1 cellular context compared by ENCODE assay signal in the genomic region with DNA sequence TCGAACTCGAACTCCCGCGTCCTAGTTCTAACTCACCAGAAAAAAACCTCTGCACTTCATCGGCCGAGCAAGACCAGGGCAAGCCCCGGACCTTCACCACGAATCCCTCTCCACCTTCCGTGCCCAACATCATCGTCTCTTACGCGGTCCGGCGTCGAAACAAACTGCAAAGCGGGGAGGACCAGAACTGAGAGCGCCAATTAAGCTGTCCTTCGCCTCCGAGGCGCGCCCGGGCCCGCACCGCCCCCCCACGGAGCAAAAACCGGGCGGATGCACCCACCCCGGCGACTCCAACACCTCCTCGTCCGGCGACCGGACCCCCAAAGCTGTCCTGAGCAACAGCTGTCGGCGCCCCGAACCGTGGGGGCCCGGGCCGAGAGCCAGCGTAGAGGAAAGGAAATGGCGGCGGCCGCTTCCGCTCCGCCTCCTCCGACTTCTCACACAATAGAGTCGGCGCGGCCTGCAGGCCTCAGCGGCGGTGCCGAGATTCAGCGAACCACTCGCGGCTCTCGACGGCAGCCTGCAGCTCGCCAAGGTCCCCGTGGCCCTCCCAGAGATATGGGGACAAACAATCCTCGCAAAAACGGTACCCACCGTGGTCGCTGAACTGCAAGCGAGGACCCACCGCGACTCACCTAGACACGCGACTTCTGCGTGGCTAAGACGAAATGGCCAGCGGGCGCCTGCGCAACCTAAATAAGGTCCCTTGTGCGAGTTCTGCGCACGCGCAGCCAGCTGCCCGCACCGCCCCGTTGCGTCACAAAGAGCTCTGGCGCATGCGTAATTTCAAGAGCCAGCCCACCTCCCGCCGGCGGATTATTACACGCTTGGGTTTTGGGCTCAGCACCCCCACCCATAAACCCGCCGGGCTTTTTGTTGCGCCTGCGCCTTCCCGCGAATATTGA.
TF ChIP-seq lines count a peak whose summit lies in the region.

A gene with protein sequence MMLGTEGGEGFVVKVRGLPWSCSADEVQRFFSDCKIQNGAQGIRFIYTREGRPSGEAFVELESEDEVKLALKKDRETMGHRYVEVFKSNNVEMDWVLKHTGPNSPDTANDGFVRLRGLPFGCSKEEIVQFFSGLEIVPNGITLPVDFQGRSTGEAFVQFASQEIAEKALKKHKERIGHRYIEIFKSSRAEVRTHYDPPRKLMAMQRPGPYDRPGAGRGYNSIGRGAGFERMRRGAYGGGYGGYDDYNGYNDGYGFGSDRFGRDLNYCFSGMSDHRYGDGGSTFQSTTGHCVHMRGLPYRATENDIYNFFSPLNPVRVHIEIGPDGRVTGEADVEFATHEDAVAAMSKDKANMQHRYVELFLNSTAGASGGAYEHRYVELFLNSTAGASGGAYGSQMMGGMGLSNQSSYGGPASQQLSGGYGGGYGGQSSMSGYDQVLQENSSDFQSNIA (minus strand): TSS at position 671 of the 905 bp plus-strand sequence. CDS start 538 bp downstream, at position 133.

TF ChIP-seq in HEK293, 187 proteins besides CTCF, POLR2A, EP300 and RAD21 (continued from another document):
- TF ChIP-seq, protein P1, sequence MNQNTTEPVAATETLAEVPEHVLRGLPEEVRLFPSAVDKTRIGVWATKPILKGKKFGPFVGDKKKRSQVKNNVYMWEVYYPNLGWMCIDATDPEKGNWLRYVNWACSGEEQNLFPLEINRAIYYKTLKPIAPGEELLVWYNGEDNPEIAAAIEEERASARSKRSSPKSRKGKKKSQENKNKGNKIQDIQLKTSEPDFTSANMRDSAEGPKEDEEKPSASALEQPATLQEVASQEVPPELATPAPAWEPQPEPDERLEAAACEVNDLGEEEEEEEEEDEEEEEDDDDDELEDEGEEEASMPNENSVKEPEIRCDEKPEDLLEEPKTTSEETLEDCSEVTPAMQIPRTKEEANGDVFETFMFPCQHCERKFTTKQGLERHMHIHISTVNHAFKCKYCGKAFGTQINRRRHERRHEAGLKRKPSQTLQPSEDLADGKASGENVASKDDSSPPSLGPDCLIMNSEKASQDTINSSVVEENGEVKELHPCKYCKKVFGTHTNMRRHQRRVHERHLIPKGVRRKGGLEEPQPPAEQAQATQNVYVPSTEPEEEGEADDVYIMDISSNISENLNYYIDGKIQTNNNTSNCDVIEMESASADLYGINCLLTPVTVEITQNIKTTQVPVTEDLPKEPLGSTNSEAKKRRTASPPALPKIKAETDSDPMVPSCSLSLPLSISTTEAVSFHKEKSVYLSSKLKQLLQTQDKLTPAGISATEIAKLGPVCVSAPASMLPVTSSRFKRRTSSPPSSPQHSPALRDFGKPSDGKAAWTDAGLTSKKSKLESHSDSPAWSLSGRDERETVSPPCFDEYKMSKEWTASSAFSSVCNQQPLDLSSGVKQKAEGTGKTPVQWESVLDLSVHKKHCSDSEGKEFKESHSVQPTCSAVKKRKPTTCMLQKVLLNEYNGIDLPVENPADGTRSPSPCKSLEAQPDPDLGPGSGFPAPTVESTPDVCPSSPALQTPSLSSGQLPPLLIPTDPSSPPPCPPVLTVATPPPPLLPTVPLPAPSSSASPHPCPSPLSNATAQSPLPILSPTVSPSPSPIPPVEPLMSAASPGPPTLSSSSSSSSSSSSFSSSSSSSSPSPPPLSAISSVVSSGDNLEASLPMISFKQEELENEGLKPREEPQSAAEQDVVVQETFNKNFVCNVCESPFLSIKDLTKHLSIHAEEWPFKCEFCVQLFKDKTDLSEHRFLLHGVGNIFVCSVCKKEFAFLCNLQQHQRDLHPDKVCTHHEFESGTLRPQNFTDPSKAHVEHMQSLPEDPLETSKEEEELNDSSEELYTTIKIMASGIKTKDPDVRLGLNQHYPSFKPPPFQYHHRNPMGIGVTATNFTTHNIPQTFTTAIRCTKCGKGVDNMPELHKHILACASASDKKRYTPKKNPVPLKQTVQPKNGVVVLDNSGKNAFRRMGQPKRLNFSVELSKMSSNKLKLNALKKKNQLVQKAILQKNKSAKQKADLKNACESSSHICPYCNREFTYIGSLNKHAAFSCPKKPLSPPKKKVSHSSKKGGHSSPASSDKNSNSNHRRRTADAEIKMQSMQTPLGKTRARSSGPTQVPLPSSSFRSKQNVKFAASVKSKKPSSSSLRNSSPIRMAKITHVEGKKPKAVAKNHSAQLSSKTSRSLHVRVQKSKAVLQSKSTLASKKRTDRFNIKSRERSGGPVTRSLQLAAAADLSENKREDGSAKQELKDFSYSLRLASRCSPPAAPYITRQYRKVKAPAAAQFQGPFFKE (tag by site-specific recombination; IDR thresholded peaks at IDR 0.05; ENCODE audit: borderline replicate concordance) = peak; percentile 94
- TF ChIP-seq, protein P2, sequence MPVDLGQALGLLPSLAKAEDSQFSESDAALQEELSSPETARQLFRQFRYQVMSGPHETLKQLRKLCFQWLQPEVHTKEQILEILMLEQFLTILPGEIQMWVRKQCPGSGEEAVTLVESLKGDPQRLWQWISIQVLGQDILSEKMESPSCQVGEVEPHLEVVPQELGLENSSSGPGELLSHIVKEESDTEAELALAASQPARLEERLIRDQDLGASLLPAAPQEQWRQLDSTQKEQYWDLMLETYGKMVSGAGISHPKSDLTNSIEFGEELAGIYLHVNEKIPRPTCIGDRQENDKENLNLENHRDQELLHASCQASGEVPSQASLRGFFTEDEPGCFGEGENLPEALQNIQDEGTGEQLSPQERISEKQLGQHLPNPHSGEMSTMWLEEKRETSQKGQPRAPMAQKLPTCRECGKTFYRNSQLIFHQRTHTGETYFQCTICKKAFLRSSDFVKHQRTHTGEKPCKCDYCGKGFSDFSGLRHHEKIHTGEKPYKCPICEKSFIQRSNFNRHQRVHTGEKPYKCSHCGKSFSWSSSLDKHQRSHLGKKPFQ (tag by site-specific recombination; IDR thresholded peaks at IDR 0.05) = no peak
- TF ChIP-seq YY1 (tag by site-specific recombination; IDR thresholded peaks at IDR 0.05) (peak; percentile 92), ZEB2 (tag by site-specific recombination; IDR thresholded peaks at IDR 0.05) (0 out of 2 replicates have a peak, but pooled peaks have one; percentile 15), ZFP37 (tag by site-specific recombination; IDR thresholded peaks at IDR 0.05) (peak; percentile 88), ZNF777 (tag by site-specific recombination; IDR thresholded peaks at IDR 0.05; ENCODE audit: borderline replicate concordance) (0 out of 2 replicates have a peak, but pooled peaks have one; percentile 53), WT1 (tag by site-specific recombination; IDR thresholded peaks at IDR 0.05) (0 out of 2 replicates have a peak, but pooled peaks have one; percentile 37)
- TF ChIP-seq, protein P3, sequence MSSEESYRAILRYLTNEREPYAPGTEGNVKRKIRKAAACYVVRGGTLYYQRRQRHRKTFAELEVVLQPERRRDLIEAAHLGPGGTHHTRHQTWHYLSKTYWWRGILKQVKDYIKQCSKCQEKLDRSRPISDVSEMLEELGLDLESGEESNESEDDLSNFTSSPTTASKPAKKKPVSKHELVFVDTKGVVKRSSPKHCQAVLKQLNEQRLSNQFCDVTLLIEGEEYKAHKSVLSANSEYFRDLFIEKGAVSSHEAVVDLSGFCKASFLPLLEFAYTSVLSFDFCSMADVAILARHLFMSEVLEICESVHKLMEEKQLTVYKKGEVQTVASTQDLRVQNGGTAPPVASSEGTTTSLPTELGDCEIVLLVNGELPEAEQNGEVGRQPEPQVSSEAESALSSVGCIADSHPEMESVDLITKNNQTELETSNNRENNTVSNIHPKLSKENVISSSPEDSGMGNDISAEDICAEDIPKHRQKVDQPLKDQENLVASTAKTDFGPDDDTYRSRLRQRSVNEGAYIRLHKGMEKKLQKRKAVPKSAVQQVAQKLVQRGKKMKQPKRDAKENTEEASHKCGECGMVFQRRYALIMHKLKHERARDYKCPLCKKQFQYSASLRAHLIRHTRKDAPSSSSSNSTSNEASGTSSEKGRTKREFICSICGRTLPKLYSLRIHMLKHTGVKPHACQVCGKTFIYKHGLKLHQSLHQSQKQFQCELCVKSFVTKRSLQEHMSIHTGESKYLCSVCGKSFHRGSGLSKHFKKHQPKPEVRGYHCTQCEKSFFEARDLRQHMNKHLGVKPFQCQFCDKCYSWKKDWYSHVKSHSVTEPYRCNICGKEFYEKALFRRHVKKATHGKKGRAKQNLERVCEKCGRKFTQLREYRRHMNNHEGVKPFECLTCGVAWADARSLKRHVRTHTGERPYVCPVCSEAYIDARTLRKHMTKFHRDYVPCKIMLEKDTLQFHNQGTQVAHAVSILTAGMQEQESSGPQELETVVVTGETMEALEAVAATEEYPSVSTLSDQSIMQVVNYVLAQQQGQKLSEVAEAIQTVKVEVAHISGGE (tag by site-specific recombination; conservative IDR thresholded peaks at IDR 0.05; ENCODE audit: low read depth) = peak; percentile 69
- TF ChIP-seq, protein P4, sequence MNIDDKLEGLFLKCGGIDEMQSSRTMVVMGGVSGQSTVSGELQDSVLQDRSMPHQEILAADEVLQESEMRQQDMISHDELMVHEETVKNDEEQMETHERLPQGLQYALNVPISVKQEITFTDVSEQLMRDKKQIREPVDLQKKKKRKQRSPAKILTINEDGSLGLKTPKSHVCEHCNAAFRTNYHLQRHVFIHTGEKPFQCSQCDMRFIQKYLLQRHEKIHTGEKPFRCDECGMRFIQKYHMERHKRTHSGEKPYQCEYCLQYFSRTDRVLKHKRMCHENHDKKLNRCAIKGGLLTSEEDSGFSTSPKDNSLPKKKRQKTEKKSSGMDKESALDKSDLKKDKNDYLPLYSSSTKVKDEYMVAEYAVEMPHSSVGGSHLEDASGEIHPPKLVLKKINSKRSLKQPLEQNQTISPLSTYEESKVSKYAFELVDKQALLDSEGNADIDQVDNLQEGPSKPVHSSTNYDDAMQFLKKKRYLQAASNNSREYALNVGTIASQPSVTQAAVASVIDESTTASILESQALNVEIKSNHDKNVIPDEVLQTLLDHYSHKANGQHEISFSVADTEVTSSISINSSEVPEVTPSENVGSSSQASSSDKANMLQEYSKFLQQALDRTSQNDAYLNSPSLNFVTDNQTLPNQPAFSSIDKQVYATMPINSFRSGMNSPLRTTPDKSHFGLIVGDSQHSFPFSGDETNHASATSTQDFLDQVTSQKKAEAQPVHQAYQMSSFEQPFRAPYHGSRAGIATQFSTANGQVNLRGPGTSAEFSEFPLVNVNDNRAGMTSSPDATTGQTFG (tag by site-specific recombination; IDR thresholded peaks at IDR 0.05; ENCODE audit: borderline replicate concordance) = no peak
TF ChIP-seq in HEK293: peak in this region for 78.
